Comparison of ENCODE assay signal across 10 cellular contexts in genomic region chrX:135625995-135626394, GRCh38.
DNase-seq lines count a peak whose midpoint lies in the region; ATAC-seq and TF ChIP-seq lines count a peak whose summit lies in the region.
"Had no signal": no experiment of that assay in that cellular context is flagged by ENCODE, and none has a peak within 500 bp of the region (broad histone marks: within the 10 kb centered on the region; RNA-seq: fewer than 3 reads in every experiment).

No MANE protein-coding gene starts in this region.

- H2AFZ ChIP-seq in OCI-LY7 (ENCODE audit: low read length), result no peak overlapping the region

- ATAC-seq in GM18858 (IDR thresholded peaks at IDR 0.05; ENCODE audit: unreplicated experiment), result no peak
- ATAC-seq in GM18868 (IDR thresholded peaks at IDR 0.05; ENCODE audit: unreplicated experiment), result no peak

- POLR2A ChIA-PET in OCI-LY7 (lab: Charles Lee), result no interaction called here

- H3K4me2 ChIP-seq in OCI-LY7 (ENCODE audit: low read length), result no peak overlapping the region

- DNase-seq in GM12864 (ENCODE audit: low read depth), result no peak
- no peak for DNase-seq in OCI-LY7 (ENCODE audit: low spot score)
- DNase-seq in fibroblast of mammary gland (ENCODE audit: low read depth), result peak; percentile 9
- no peak for DNase-seq in NCI-H1436 (lab: John Stamatoyannopoulos, UW)
- DNase-seq in GM20000 (ENCODE audit: low spot score), result no peak
- DNase-seq: activated CD4-positive, alpha-beta T cell treated with anti-CD3 and anti-CD28 coated beads for 1 hour; stimulated activated CD8-positive, alpha-beta memory T cell treated with anti-CD3 and anti-CD28 coated beads, Interleukin-4, amount 100 ng/mL, for 48 hours had no signal

- H3K36me3 ChIP-seq in OCI-LY7 (ENCODE audit: insufficient read depth, low read length), result no peaks in the 10 kb centered on the region

- no peaks in the 10 kb centered on the region for H3K79me2 ChIP-seq in OCI-LY7 (ENCODE audit: insufficient read depth, low read depth, low read length)

- no peaks in the 10 kb centered on the region for H3K4me1 ChIP-seq in OCI-LY7 (ENCODE audit: insufficient read depth, low read length, poor library complexity, severe bottlenecking)

- H3K27ac ChIP-seq in 22Rv1 (no peak overlapping the region), OCI-LY7 (ENCODE audit: low read depth, low read length, poor library complexity, severe bottlenecking) (no peak overlapping the region)

- H3K9me3 ChIP-seq in OCI-LY7 (ENCODE audit: low read length), result no peaks in the 10 kb centered on the region

- no peaks in the 10 kb centered on the region for H3K9me2 ChIP-seq in OCI-LY7 (ENCODE audit: insufficient read depth, low read length)

- H4K20me1 ChIP-seq in OCI-LY7 (ENCODE audit: insufficient read depth, low read length), result no peaks in the 10 kb centered on the region

- peak; percentile 35 for TF ChIP-seq CTCF in 22Rv1 (IDR thresholded peaks at IDR 0.05)
- TF ChIP-seq CTCF in GM12864 (IDR thresholded peaks at IDR 0.05; ENCODE audit: low read depth, low read length, missing control alignments), result peak; percentile 12
- peak; percentile 46 for TF ChIP-seq CTCF in OCI-LY7 (conservative IDR thresholded peaks at IDR 0.05; ENCODE audit: low read length)
- TF ChIP-seq CTCF in fibroblast of mammary gland (conservative IDR thresholded peaks at IDR 0.05; ENCODE audit: control insufficient read depth, insufficient read depth, low read depth, low read length), result no peak
- no peak for TF ChIP-seq CTCF in GM20000 (IDR thresholded peaks at IDR 0.05; ENCODE audit: extremely low read depth, missing control alignments)

- intact Hi-C loops in OCI-LY7 (cut with micrococcal nuclease; ENCODE audit: unreplicated experiment), result no loop called here

- BruUV-seq in OCI-LY7 (replicated peaks; lab: Mats Ljungman, UMichigan), result no TSS peak

- CTCF ChIA-PET in OCI-LY7 (lab: Charles Lee; ENCODE audit: unreplicated experiment), result no interaction called here

- H3K4me3 ChIP-seq in GM12864 (ENCODE audit: low read depth, low read length) (no peak overlapping the region), OCI-LY7 (ENCODE audit: low read depth, low read length, poor library complexity, severe bottlenecking) (no peak overlapping the region), fibroblast of mammary gland (ENCODE audit: control insufficient read depth, low read depth, low read length) (no peak overlapping the region)

Comparison
In these comparisons a context has a peak if more than half of its experiments do, and no peak if none do; other contexts are left out.
1. CTCF ChIP-seq: peak in 22Rv1 (single experiment), GM12864 (single experiment) and OCI-LY7 (single experiment); none in fibroblast of mammary gland (single experiment) and GM20000 (single experiment).